ENCODE assay signal across 15 cellular contexts in genomic region chr6:132475925-132476324, GRCh38. TPM values are rescaled to one million over a fixed set of nuclear protein-coding genes. Genes with fewer than 3 reads are reported as not detected.
DNase-seq lines count a peak whose midpoint lies in the region; ATAC-seq, FAIRE-seq and TF ChIP-seq lines count a peak whose summit lies in the region.
"Had no signal": no experiment of that assay in that cellular context is flagged by ENCODE, and none has a peak within 500 bp of the region (broad histone marks: within the 10 kb centered on the region; RNA-seq: fewer than 3 reads in every experiment).

No MANE protein-coding gene starts in this region.

- H3K18ac ChIP-seq in IMR-90 (ENCODE audit: low read depth, low read length): no peak overlapping the region

- FAIRE-seq in A549 (lab: Jason Lieb, UNC): no peak
- FAIRE-seq: D721Med had no signal

- H2AK9ac ChIP-seq in IMR-90 (replicated peaks; ENCODE audit: low read depth, low read length, poor library complexity): no peak overlapping the region

- H3K27ac Mint-ChIP-seq in memory B cell: peak overlapping the region; percentile 50
- H3K27ac Mint-ChIP-seq: CD8-positive, alpha-beta T cell had no signal

- no peak overlapping the region for H3K9ac ChIP-seq in IMR-90 (ENCODE audit: low read depth, low read length)

- TF ChIP-seq POLR2A in A549 (IDR thresholded peaks at IDR 0.05; ENCODE audit: low read length) (no peak), IMR-90 (IDR thresholded peaks at IDR 0.05; ENCODE audit: low read depth, low read length) (no peak)

- H2AFZ ChIP-seq in IMR-90 (replicated peaks; ENCODE audit: low read length, poor library complexity): no peak overlapping the region

- no peak overlapping the region for H3K23ac ChIP-seq in IMR-90 (ENCODE audit: low read depth, low read length)

- TF ChIP-seq CTCF in A549 (IDR thresholded peaks at IDR 0.05) (no peak), IMR-90 (conservative IDR thresholded peaks at IDR 0.05; ENCODE audit: low read depth, low read length) (no peak), choroid plexus epithelial cell (conservative IDR thresholded peaks at IDR 0.05; ENCODE audit: low read depth, low read length) (no peak)

- no peaks in the 10 kb centered on the region for H3K9me3 Mint-ChIP-seq in memory B cell
- H3K9me3 Mint-ChIP-seq: CD14-positive monocyte; CD8-positive, alpha-beta T cell had no signal

- no peak overlapping the region for H4K5ac ChIP-seq in IMR-90 (ENCODE audit: low read depth, low read length)

- peaks cover 19% of the 10 kb centered on the region for H3K4me1 Mint-ChIP-seq in memory B cell

- TF ChIP-seq RAD21 in A549 (conservative IDR thresholded peaks at IDR 0.05 in 1 of 2, IDR thresholded peaks at IDR 0.05 in 1 of 2): no peak
- TF ChIP-seq RAD21 in IMR-90 (IDR thresholded peaks at IDR 0.05; ENCODE audit: low read length): no peak

- no peak overlapping the region for H2BK15ac ChIP-seq in IMR-90 (ENCODE audit: low read depth, low read length)

- H3K4ac ChIP-seq in IMR-90 (ENCODE audit: low read depth, low read length): no peak overlapping the region

- H3K36me3 ChIP-seq in IMR-90 (ENCODE audit: control insufficient read depth, insufficient read depth, low read length): peaks cover 2% of the 10 kb centered on the region

- CTCF ChIA-PET in A549 (lab: Yijun Ruan, JAX) (interaction anchor here (1.6 kb wide), 1 partner anchor 196 kb away, joined by 8 read pairs; no protein-coding TSS in a partner anchor), IMR-90 (lab: Yijun Ruan, JAX) (interaction anchor here (1.4 kb wide), 1 partner anchor 196 kb away, joined by 6 read pairs; no protein-coding TSS in a partner anchor)

- no peak overlapping the region for H2BK120ac ChIP-seq in IMR-90 (ENCODE audit: low read depth, low read length)

- no peak overlapping the region for H3K4me3 Mint-ChIP-seq in memory B cell
- H3K4me3 Mint-ChIP-seq: CD14-positive monocyte; CD8-positive, alpha-beta T cell had no signal

- DNase-seq in A549 (ENCODE audit: low read depth in 1 of 2, low spot score in 1 of 2): no peak
- no peak for DNase-seq in IMR-90
- DNase-seq in choroid plexus epithelial cell (ENCODE audit: low read depth): peak; percentile 37
- no peak for DNase-seq in memory B cell (ENCODE audit: low spot score in 2 of 2)
- no peak for DNase-seq in NCI-H510A treated with DMSO at 0.1 percent for 48 hours (lab: John Stamatoyannopoulos, UW)
- no peak for DNase-seq in cerebellum (ENCODE audit: low spot score)
- no peak for DNase-seq in ureter (ENCODE audit: low spot score)
- DNase-seq: CD8-positive, alpha-beta T cell; COR-L47; DND-41; GF-D8; H7 had no signal

- ATAC-seq in A549 (no peak), IMR-90 (ENCODE audit: low read depth) (no peak), memory B cell (ENCODE audit: low read depth) (no peak), GM18909 (IDR thresholded peaks at IDR 0.05; ENCODE audit: poor library complexity, unreplicated experiment) (no peak)
- ATAC-seq: CD8-positive, alpha-beta T cell had no signal

- H3K4me3 ChIP-seq in A549 (no peak overlapping the region), IMR-90 (ENCODE audit: insufficient read depth, low read depth, low read length) (no peak overlapping the region), choroid plexus epithelial cell (ENCODE audit: low read depth, low read length) (no peak overlapping the region)

- H3K27me3 Mint-ChIP-seq in memory B cell: no peaks in the 10 kb centered on the region

- H3K9me3 ChIP-seq in A549 (no peaks in the 10 kb centered on the region), IMR-90 (ENCODE audit: control insufficient read depth, insufficient read depth, low read length) (no peaks in the 10 kb centered on the region)

- H3K9me1 ChIP-seq in IMR-90 (ENCODE audit: insufficient read depth, low read length): peaks cover 2% of the 10 kb centered on the region

- no peak overlapping the region for H3K27ac ChIP-seq in A549
- H3K27ac ChIP-seq in IMR-90 (ENCODE audit: insufficient read depth, low read length): no peak overlapping the region

- H3K4me1 ChIP-seq in A549 (no peaks in the 10 kb centered on the region), IMR-90 (ENCODE audit: control insufficient read depth, insufficient read depth, low read length) (no peaks in the 10 kb centered on the region)

- no peaks in the 10 kb centered on the region for H4K20me1 ChIP-seq in IMR-90 (ENCODE audit: insufficient read depth, low read length)

- H2AK5ac ChIP-seq in IMR-90 (ENCODE audit: low read depth, low read length): no peak overlapping the region

- peaks cover 18 to 34% of the 10 kb centered on the region in 2 experiments for H3K79me1 ChIP-seq in IMR-90 (ENCODE audit: low read depth in 1 of 2, low read length in 2 of 2)

- H3K14ac ChIP-seq in IMR-90 (replicated peaks; ENCODE audit: low read depth, low read length): no peak overlapping the region

- 94% methylated on average over 1 of the region's 1 CpG for WGBS in A549 (ENCODE audit: missing lambda C conversion rate)
- WGBS in IMR-90 (ENCODE audit: extremely low coverage in 2 of 2, insufficient read length in 1 of 2), 2 experiments: no CpG with 5 or more reads among the region's 1 CpG

- no TSS peak for BruUV-seq in IMR-90 (replicated peaks; lab: Mats Ljungman, UMichigan)

- no peak overlapping the region for H4K91ac ChIP-seq in IMR-90 (ENCODE audit: insufficient read depth, low read depth, low read length)

- dilution Hi-C loops in IMR-90 (cut with HindIII; ENCODE audit: low sequenced_read_pairs, unreplicated experiment): loop anchor here (25.0 kb wide), 1 partner anchor 189 kb away; no protein-coding TSS in a partner anchor

- no peak overlapping the region for H2BK20ac ChIP-seq in IMR-90 (ENCODE audit: low read depth, low read length)

- H4K8ac ChIP-seq in IMR-90 (ENCODE audit: low read depth in 2 of 2, low read length in 2 of 2): no peak overlapping the region

- in situ Hi-C loops in IMR-90 (cut with MboI; ENCODE audit: low sequenced_read_pairs): loop anchor here (25.0 kb wide), 1 partner anchor 789 kb away; no protein-coding TSS in a partner anchor

- no peak overlapping the region for H2BK5ac ChIP-seq in IMR-90 (ENCODE audit: low read depth, low read length, poor library complexity, severe bottlenecking)

- TF ChIP-seq EP300 in A549 (IDR thresholded peaks at IDR 0.05): no peak

- peaks cover 12% of the 10 kb centered on the region for H3K36me3 Mint-ChIP-seq in memory B cell

- H3K4me2 ChIP-seq in A549: no peak overlapping the region
- H3K4me2 ChIP-seq in IMR-90 (ENCODE audit: low read depth, low read length): no peak overlapping the region

- intact Hi-C loops in IMR-90 (cut with micrococcal nuclease): no loop called here

- no peak overlapping the region for H3K56ac ChIP-seq in IMR-90 (ENCODE audit: extremely low read depth, insufficient read depth, low read length)

- no peaks in the 10 kb centered on the region for H3K27me3 ChIP-seq in IMR-90 (ENCODE audit: control insufficient read depth, insufficient read depth, low read length)

- POLR2A ChIA-PET in A549 (lab: Yijun Ruan, JAX) (no interaction called here), IMR-90 (lab: Charles Lee; ENCODE audit: unreplicated experiment) (no interaction called here)

TF ChIP-seq in A549, 52 proteins besides CTCF, POLR2A, EP300 and RAD21:
- TF ChIP-seq CHD4 (IDR thresholded peaks at IDR 0.05; ENCODE audit: borderline replicate concordance) (no peak), MAFK (IDR thresholded peaks at IDR 0.05; ENCODE audit: partially characterized antibody) (peak; percentile 73)

TF ChIP-seq in IMR-90, 13 proteins besides CTCF, POLR2A, EP300 and RAD21:
- TF ChIP-seq MAFK (IDR thresholded peaks at IDR 0.05; ENCODE audit: low read depth, low read length) (peak; percentile 92), MAZ (IDR thresholded peaks at IDR 0.05; ENCODE audit: borderline replicate concordance, low read depth, low read length) (no peak), FOS (IDR thresholded peaks at IDR 0.05; ENCODE audit: low read depth, low read length) (no peak), MXI1 (IDR thresholded peaks at IDR 0.05; ENCODE audit: borderline replicate concordance, low read depth, low read length) (no peak), NFE2L2 (IDR thresholded peaks at IDR 0.05; ENCODE audit: low read depth, low read length) (no peak)

RNA-seq across cellular contexts. Expression of gene STX7, which starts 37.0 kb away (rescaled TPM):
- 22.8 and 29.5 TPM in 2 replicates for polyA plus RNA-seq in A549 (2011; rRNA removed)
- 6.5 and 6.9 TPM in 2 replicates for polyA plus RNA-seq in A549 (2012; cell fraction: cytosol; rRNA removed)
- 2.7 and 4.1 TPM in 2 replicates for polyA plus RNA-seq in A549 (2012; cell fraction: nucleus; rRNA removed)
- 18.4 to 19.8 TPM (median 19.2 TPM) in 3 replicates for polyA plus RNA-seq in A549 (2017; fragmentation: RNase III; extraction: RNeasy Plus Mini Kit Qiagen cat#74134 plus additional on column Dnase treatment)
- polyA minus RNA-seq in A549 (2011; rRNA and poly(A)+ RNA removed): 14.7 and 21.5 TPM in 2 replicates
- 26.1 and 35.1 TPM in 2 replicates for total RNA-seq in IMR-90 (2012; rRNA removed)
- polyA plus RNA-seq in IMR-90 (2012; rRNA removed): 13.3 and 16.5 TPM in 2 replicates
- polyA plus RNA-seq in IMR-90 (2012; cell fraction: cytosol; rRNA removed): 11.5 and 16.1 TPM in 2 replicates
- 6.4 and 14.9 TPM in 2 replicates for polyA plus RNA-seq in IMR-90 (2012; cell fraction: nucleus; rRNA removed; ENCODE audit: low replicate concordance)
- total RNA-seq in cerebellum: 54.6 TPM
- 71.6 TPM for total RNA-seq in ureter
